8 cellular contexts compared by ENCODE assay signal in the genomic region with DNA sequence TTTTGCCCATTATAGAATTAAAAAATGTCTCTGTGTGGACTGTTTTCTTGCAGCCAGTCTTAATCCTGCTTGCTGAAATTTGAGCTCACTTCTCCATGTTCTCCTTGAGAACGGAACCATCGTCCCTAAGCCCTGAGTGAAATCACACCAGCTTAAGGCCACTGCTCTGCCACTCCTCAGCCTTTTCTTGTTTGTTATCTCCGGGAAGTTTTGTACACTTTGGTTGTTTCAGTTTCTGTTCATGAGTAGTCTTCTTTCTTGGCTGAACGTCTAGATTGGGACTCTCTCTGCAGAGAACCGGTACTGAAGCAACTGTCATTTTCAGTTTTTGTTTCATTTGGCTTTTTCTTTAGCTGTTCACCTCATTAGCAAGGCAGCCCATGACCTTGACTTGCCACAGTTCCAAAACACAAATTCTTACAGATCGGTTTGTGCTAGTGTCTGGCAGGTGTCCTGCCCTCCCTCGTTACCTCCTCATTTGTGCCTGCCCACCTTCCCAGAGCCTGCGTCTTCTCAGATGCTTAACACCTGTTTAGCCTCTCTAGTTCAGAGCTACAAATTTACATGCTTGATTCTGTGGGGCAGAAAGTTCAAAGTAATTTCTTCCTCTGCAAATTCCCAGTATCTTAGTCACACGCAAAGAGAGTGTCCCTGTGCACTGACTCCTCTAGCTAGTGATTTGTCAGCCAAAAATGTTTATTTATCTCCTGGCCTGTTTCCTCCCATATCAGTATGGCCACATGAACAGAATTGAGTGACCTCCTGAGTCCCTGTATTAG. TPM values are rescaled to one million over a fixed set of nuclear protein-coding genes. Genes with fewer than 3 reads are reported as not detected.
DNase-seq lines count a peak whose midpoint lies in the region; ATAC-seq and TF ChIP-seq lines count a peak whose summit lies in the region.

No MANE protein-coding gene starts in this region.

- intact Hi-C loops in MCF 10A (cut with micrococcal nuclease) (no loop called here), mammary epithelial cell (cut with micrococcal nuclease) (no loop called here), Right ventricle myocardium inferior (cut with DNase I) (no loop called here)

- H3K9me3 Mint-ChIP-seq in MCF 10A (ENCODE audit: unreplicated experiment): no peaks in the 10 kb centered on the region

- BruUV-seq in MCF 10A (replicated peaks; lab: Mats Ljungman, UMichigan) (no TSS peak), mammary epithelial cell (replicated peaks; lab: Mats Ljungman, UMichigan) (no TSS peak)

- ATAC-seq in HG03064 (IDR thresholded peaks at IDR 0.05; ENCODE audit: low read depth, unreplicated experiment): peak; percentile 97
- ATAC-seq in Right ventricle myocardium inferior: peak; percentile 62

- H3K36me3 Mint-ChIP-seq in MCF 10A (ENCODE audit: insufficient read depth, unreplicated experiment): peaks cover 44% of the 10 kb centered on the region

- peaks cover 12% of the 10 kb centered on the region for H3K4me1 Mint-ChIP-seq in MCF 10A (ENCODE audit: insufficient read depth, unreplicated experiment)

- H2AFZ ChIP-seq in mammary epithelial cell (ENCODE audit: low read depth, low read length): no peak overlapping the region

- no peaks in the 10 kb centered on the region for H3K36me3 ChIP-seq in mammary epithelial cell (ENCODE audit: insufficient read depth, low read length)

- no peaks in the 10 kb centered on the region for H3K79me2 ChIP-seq in mammary epithelial cell (ENCODE audit: insufficient read depth, low read length)

- H3K4me1 ChIP-seq in mammary epithelial cell (ENCODE audit: insufficient read depth, low read length): peaks cover under 1% of the 10 kb centered on the region

- H3K4me3 Mint-ChIP-seq in MCF 10A (ENCODE audit: unreplicated experiment): no peak overlapping the region

- H3K27ac Mint-ChIP-seq in MCF 10A (ENCODE audit: low read depth, unreplicated experiment): no peak overlapping the region

- dilution Hi-C loops in mammary epithelial cell (cut with HindIII; ENCODE audit: low sequenced_read_pairs): no loop called here

- in situ Hi-C loops in mammary epithelial cell (cut with MboI; ENCODE audit: low sequenced_read_pairs in 2 of 2): no loop called here

- no peaks in the 10 kb centered on the region for H3K27me3 Mint-ChIP-seq in MCF 10A (ENCODE audit: insufficient read depth, unreplicated experiment)

- 91% methylated on average over 9 of the region's 9 CpGs for WGBS in mammary epithelial cell (ENCODE audit: low coverage, missing lambda C conversion rate)

- no peaks in the 10 kb centered on the region for H3K9me3 ChIP-seq in mammary epithelial cell (replicated peaks; ENCODE audit: insufficient read depth, low read length)

- no peaks in the 10 kb centered on the region for H4K20me1 ChIP-seq in mammary epithelial cell (ENCODE audit: insufficient read depth, low read length)

- DNase-seq in MCF 10A (ENCODE audit: unreplicated experiment): peak; percentile 17
- DNase-seq in mammary epithelial cell: no peak
- DNase-seq in Right ventricle myocardium inferior (ENCODE audit: missing footprints): no peak
- DNase-seq in stimulated activated CD4-positive, alpha-beta T cell treated with anti-CD3 and anti-CD28 coated beads, TNF-alpha, amount 100 ng/mL, for 24 hours (ENCODE audit: low read depth in 3 of 3): peak in 2 of 3 experiments; percentile 14 to 17
- no peak for DNase-seq in SK-N-DZ (ENCODE audit: low spot score)
- no peak for DNase-seq in occipital lobe (lab: John Stamatoyannopoulos, UW)

- POLR2A ChIA-PET in MCF 10A (lab: Yijun Ruan, JAX): interaction anchor here (0.6 to 1.1 kb wide), 2 partner anchors 16 to 57 kb away, joined by 3 read pairs; a partner anchor contains a TSS

- no peak overlapping the region for H3K27ac ChIP-seq in mammary epithelial cell (ENCODE audit: insufficient read depth, low read depth, low read length)
- H3K27ac ChIP-seq in VCaP: peak overlapping the region; percentile 96

- no peak overlapping the region for H3K9ac ChIP-seq in mammary epithelial cell (ENCODE audit: insufficient read depth, low read length)

- no peak overlapping the region for H3K4me2 ChIP-seq in mammary epithelial cell (ENCODE audit: insufficient read depth, low read depth, low read length)

- TF ChIP-seq CTCF in MCF 10A (IDR thresholded peaks at IDR 0.05; ENCODE audit: unreplicated experiment): no peak
- TF ChIP-seq CTCF in mammary epithelial cell (conservative IDR thresholded peaks at IDR 0.05 in 1 of 2, IDR thresholded peaks at IDR 0.05 in 1 of 2; ENCODE audit: extremely low read depth in 1 of 2, insufficient read depth in 1 of 2, low read depth in 1 of 2, low read length in 2 of 2): no peak
- no peak for TF ChIP-seq CTCF in VCaP (conservative IDR thresholded peaks at IDR 0.05)

- H3K4me3 ChIP-seq in mammary epithelial cell (replicated peaks in 1 of 3; ENCODE audit: insufficient read depth in 1 of 3, low read depth in 2 of 3, low read length in 3 of 3): no peak overlapping the region

- H3K27me3 ChIP-seq in mammary epithelial cell (ENCODE audit: insufficient read depth, low read length): no peaks in the 10 kb centered on the region

- CTCF ChIA-PET in MCF 10A (lab: Yijun Ruan, JAX): interaction anchor here (0.7 to 2.5 kb wide), 3 partner anchors 11 to 19 kb away, joined by 3 to 7 read pairs (median 4); a partner anchor contains a TSS
- CTCF ChIA-PET in mammary epithelial cell (lab: Charles Lee; ENCODE audit: low non-redundant PET): interaction anchor here (0.6 kb wide), 1 partner anchor 1365 kb away, joined by 3 read pairs; no protein-coding TSS in a partner anchor

RNA-seq across cellular contexts. Expression of a gene that starts 12.4 kb away (rescaled TPM):
- 31.3 and 31.8 TPM in 2 replicates for total RNA-seq in MCF 10A (2022)
- total RNA-seq in mammary epithelial cell: 10 to 100 TPM; 15.7 to 31.2 TPM
- 23.2 TPM for polyA plus RNA-seq in mammary epithelial cell
- polyA minus RNA-seq in mammary epithelial cell: 48.2 TPM
- 24.2 TPM for total RNA-seq in Right ventricle myocardium inferior
- 11.5 and 13.5 TPM in 2 replicates for polyA plus RNA-seq in SK-N-DZ (2014; cell fraction: cytosol; rRNA removed)
- polyA plus RNA-seq in SK-N-DZ (2014; cell fraction: nucleus; rRNA removed): 20.4 and 21.9 TPM in 2 replicates
- 28.2 TPM for total RNA-seq in occipital lobe

RNA-seq across cellular contexts. Expression of a gene that starts 57.3 kb away (rescaled TPM):
- total RNA-seq in MCF 10A (2022) (22.1 and 26.4 TPM in 2 replicates), mammary epithelial cell (1 to 10 TPM; 5.5 to 7.1 TPM), Right ventricle myocardium inferior (412 TPM), occipital lobe (18.2 TPM)
- 8.7 TPM for polyA plus RNA-seq in mammary epithelial cell
- polyA minus RNA-seq in mammary epithelial cell: 11.7 TPM
- polyA plus RNA-seq in SK-N-DZ (2014; cell fraction: cytosol; rRNA removed): 60.8 and 67.7 TPM in 2 replicates
- polyA plus RNA-seq in SK-N-DZ (2014; cell fraction: nucleus; rRNA removed): 104 and 106 TPM in 2 replicates

Comparison
In these comparisons a context has a peak if more than half of its experiments do, and no peak if none do; other contexts are left out.
1. DNase-seq: peak in MCF 10A (single experiment) and stimulated activated CD4-positive, alpha-beta T cell treated with anti-CD3 and anti-CD28 coated beads, TNF-alpha, amount 100 ng/mL, for 24 hours (2 of 3); none in mammary epithelial cell (single experiment), Right ventricle myocardium inferior (single experiment), SK-N-DZ (single experiment) and occipital lobe (single experiment).
2. RNA of a gene that starts 57.3 kb away (total RNA-seq): 412 TPM in Right ventricle myocardium inferior (single experiment); 22.1 to 26.4 TPM in MCF 10A, 18.2 TPM in occipital lobe (single experiment) and 5.5 to 7.1 TPM in mammary epithelial cell; every median in the first group is over 10 times any median in the second.